12 cellular contexts compared by ENCODE assay signal in the genomic region with DNA sequence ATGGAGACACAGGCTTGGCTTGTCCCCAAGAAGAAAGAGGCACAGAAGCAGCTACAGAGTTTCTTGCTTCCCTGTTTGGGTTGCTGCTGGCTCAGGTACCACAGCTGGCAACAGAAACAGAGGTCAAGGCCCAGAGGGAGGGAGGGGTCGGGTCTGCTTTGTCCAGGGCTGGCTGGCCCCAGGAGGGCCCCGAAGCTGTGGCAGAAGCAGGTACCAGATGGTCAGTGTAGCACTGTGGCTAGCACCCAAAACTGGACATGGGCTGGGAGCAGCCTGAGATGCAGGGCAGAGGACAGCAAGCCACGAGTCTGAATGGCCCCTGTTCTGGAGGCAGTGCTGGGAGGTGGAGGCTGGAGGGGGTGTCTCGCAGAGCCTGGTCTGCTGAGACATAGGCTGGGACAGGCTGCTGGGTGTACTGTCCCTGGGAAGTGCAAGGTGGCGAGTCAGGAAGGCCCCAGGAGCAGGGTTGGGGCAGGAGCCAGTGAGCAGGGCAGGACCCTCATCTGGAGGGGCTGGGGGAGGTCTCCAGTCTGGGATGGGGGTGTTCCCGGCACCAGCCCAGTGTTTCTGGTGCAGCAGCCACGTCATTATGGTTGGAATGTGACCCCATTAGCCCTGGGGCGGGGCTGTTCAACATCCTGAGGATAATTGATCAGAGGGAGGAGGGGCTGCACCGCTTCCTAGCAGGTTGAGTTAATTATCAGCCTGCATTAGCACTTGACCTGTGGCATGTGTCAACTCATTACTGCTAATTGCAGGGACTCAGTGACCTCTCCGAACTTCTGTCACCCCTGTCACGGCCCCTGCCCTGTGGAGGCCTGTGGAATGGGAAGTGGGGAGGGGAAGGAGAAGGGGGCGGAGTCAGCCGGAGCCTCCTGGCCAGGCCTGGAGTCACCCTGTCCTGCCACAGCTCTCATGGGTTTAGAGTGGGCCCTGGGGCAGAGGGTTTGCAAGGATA. TPM values are rescaled to one million over a fixed set of nuclear protein-coding genes. Genes with fewer than 3 reads are reported as not detected.
DNase-seq lines count a peak whose midpoint lies in the region; ATAC-seq and TF ChIP-seq lines count a peak whose summit lies in the region.
"Had no signal": no experiment of that assay in that cellular context is flagged by ENCODE, and none has a peak within 500 bp of the region (broad histone marks: within the 10 kb centered on the region; RNA-seq: fewer than 3 reads in every experiment).

No MANE protein-coding gene starts in this region.

- H3K4me1 Mint-ChIP-seq in nephron: peaks cover 28% of the 10 kb centered on the region

- H3K4me2 ChIP-seq in PC-3 (ENCODE audit: low read length): no peak overlapping the region

- DNase-seq in Caki2 (ENCODE audit: low read depth): peak; percentile 92
- peak; percentile 18 for DNase-seq in PC-3
- DNase-seq in fibroblast of mammary gland (ENCODE audit: low read depth): peak; percentile 5
- no peak for DNase-seq in OCI-M2 (lab: John Stamatoyannopoulos, UW; ENCODE audit: unreplicated experiment)
- DNase-seq in NCI-H2081 (lab: John Stamatoyannopoulos, UW): no peak
- no peak for DNase-seq in activated CD4-positive, alpha-beta T cell treated with anti-CD3 and anti-CD28 coated beads for 4 hours
- no peak for DNase-seq in NCI-H1436 treated with DMSO at 0.1 percent for 48 hours (lab: John Stamatoyannopoulos, UW)
- DNase-seq: brain microvascular endothelial cell, DMS 273 treated with DMSO at 0.1 percent for 48 hours, kidney had no signal

- no peaks in the 10 kb centered on the region for H3K36me3 ChIP-seq in PC-3 (ENCODE audit: low read depth, low read length)
- H3K36me3 ChIP-seq: brain microvascular endothelial cell, tibial nerve had no signal

- H3K4me3 Mint-ChIP-seq in nephron: peak overlapping the region in 1 of 3 experiments; percentile 49

- ATAC-seq in PC-3: no peak

- no peak overlapping the region for H3K27ac ChIP-seq in PC-3 (ENCODE audit: low read length)
- H3K27ac ChIP-seq: brain microvascular endothelial cell had no signal

- peaks cover 25% of the 10 kb centered on the region for H3K27me3 Mint-ChIP-seq in nephron (ENCODE audit: low read depth)

- TF ChIP-seq CTCF in PC-3 (conservative IDR thresholded peaks at IDR 0.05; ENCODE audit: low read depth, low read length): no peak
- no peak for TF ChIP-seq CTCF in fibroblast of mammary gland (conservative IDR thresholded peaks at IDR 0.05; ENCODE audit: control insufficient read depth, insufficient read depth, low read depth, low read length)
- TF ChIP-seq CTCF in nephron (IDR thresholded peaks at IDR 0.05; ENCODE audit: unreplicated experiment in 3 of 3): no peak

- H3K9me2 ChIP-seq in PC-3 (replicated peaks; ENCODE audit: low read length): no peaks in the 10 kb centered on the region

- no peak overlapping the region for H3K9ac ChIP-seq in PC-3 (ENCODE audit: low read length)

- BruUV-seq in PC-3 (replicated peaks; lab: Mats Ljungman, UMichigan): no TSS peak

- no peaks in the 10 kb centered on the region for H3K36me3 Mint-ChIP-seq in nephron (ENCODE audit: low read depth)

- H3K4me3 ChIP-seq in PC-3 (ENCODE audit: low read length) (no peak overlapping the region), fibroblast of mammary gland (ENCODE audit: control insufficient read depth, low read depth, low read length) (no peak overlapping the region)
- H3K4me3 ChIP-seq: tibial nerve had no signal

- H3K27ac Mint-ChIP-seq in nephron: peak overlapping the region in 2 of 3 experiments; percentile 46 to 78

- peaks cover 14% of the 10 kb centered on the region; the same call in 1 of the 2 replicates for H3K4me1 ChIP-seq in PC-3 (ENCODE audit: insufficient read depth, low read length)

- POLR2A ChIA-PET in PC-3 (lab: Charles Lee; ENCODE audit: unreplicated experiment): interaction anchor here (0.6 kb wide), 1 partner anchor 36 kb away, joined by 5 read pairs; no protein-coding TSS in a partner anchor

- CTCF ChIA-PET in PC-3 (lab: Charles Lee): no interaction called here

- in situ Hi-C loops in Caki2 (cut with HindIII; ENCODE audit: low pct_unique_long_range_greater_than_20kb, low sequenced_read_pairs): no loop called here

- H3F3A ChIP-seq in PC-3 (ENCODE audit: low read length, unreplicated experiment): no peaks in the 10 kb centered on the region

- no peaks in the 10 kb centered on the region for H4K20me1 ChIP-seq in PC-3 (ENCODE audit: low read length)

- no peaks in the 10 kb centered on the region for H3K9me3 Mint-ChIP-seq in nephron

- intact Hi-C loops in PC-3 (cut with micrococcal nuclease): no loop called here

- H3K27me3 ChIP-seq in PC-3 (ENCODE audit: low read length): peaks cover 5% of the 10 kb centered on the region; the same call in 1 of the 2 replicates

- H2AFZ ChIP-seq in PC-3 (ENCODE audit: low read length): no peak overlapping the region

- H3K79me2 ChIP-seq in PC-3 (ENCODE audit: low read length): no peaks in the 10 kb centered on the region

- H3K9me3 ChIP-seq in PC-3 (ENCODE audit: low read length): no peaks in the 10 kb centered on the region
- H3K9me3 ChIP-seq: tibial nerve had no signal

RNA-seq across cellular contexts. Expression of a gene that starts 52.6 kb away (rescaled TPM):
- not detected in 2 replicates for total RNA-seq in Caki2 (2014; rRNA removed; shearing (Covaris generic); ENCODE audit: low replicate concordance)
- total RNA-seq in PC-3 (2014; rRNA removed): not detected in 2 replicates

Comparison
In these comparisons a context has a peak if more than half of its experiments do, and no peak if none do; other contexts are left out.
1. DNase-seq: peak in Caki2 (single experiment), PC-3 (single experiment) and fibroblast of mammary gland (single experiment); none in OCI-M2 (single experiment), NCI-H2081 (0 of 2), activated CD4-positive, alpha-beta T cell treated with anti-CD3 and anti-CD28 coated beads for 4 hours (0 of 2) and NCI-H1436 treated with DMSO at 0.1 percent for 48 hours (single experiment).